Comparison of ENCODE assay signal across 6 cellular contexts in the genomic region with DNA sequence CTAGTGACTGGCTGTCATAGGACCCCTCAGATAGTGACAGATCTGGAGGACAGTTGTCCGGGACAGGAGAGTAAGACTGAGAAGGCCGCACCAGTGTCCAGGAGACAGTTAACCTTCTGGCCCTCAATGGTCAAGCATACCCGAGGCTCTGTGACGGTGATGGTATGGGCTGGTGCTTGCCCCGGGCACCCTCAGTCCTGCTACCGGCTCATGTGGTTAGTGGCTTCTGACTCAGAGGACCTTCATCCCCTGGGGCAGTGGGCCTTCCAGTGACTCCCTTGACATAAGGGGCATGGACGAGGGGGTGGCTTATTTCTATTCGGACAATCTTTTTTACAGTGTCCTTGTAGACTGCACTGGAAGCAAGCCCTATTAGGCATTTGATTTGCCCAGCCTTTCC. TPM values are rescaled to one million over a fixed set of nuclear protein-coding genes. Genes with fewer than 3 reads are reported as not detected.
DNase-seq lines count a peak whose midpoint lies in the region.
"Not testable (repeated sequence)": the region's sequence is repeated elsewhere in the genome, so short reads cannot be mapped to it uniquely, and the experiment has no call there.

No MANE protein-coding gene starts in this region.

- H2AK5ac ChIP-seq in trophoblast cell (ENCODE audit: low read length): not testable (repeated sequence)

- not testable (repeated sequence) for H2AFZ ChIP-seq in trophoblast cell (ENCODE audit: insufficient read depth, low read length, poor library complexity)

- not testable (repeated sequence) for H3K4ac ChIP-seq in trophoblast cell (ENCODE audit: low read depth, low read length)

- H3K4me1 ChIP-seq in trophoblast cell (ENCODE audit: control insufficient read depth in 1 of 2, insufficient read depth in 2 of 2, low read length in 2 of 2): not testable (repeated sequence)

- not testable (repeated sequence) for H2BK120ac ChIP-seq in trophoblast cell (ENCODE audit: insufficient read depth, low read length, poor library complexity)

- H3K27ac ChIP-seq in trophoblast cell (ENCODE audit: low read depth, low read length): not testable (repeated sequence)

- H3K79me1 ChIP-seq in trophoblast cell (ENCODE audit: low read length): not testable (repeated sequence)

- not testable (repeated sequence) for H3K4me2 ChIP-seq in trophoblast cell (ENCODE audit: low read length)

- H3K18ac ChIP-seq in trophoblast cell (ENCODE audit: low read length): not testable (repeated sequence)

- no CpG with 5 or more reads among the region's 8 CpGs for WGBS in trophoblast cell (ENCODE audit: extremely low coverage, insufficient coverage, insufficient read length)

- DNase-seq in EL (peak; percentile 43), ELR (ENCODE audit: low read depth) (peak; percentile 70), M059J (ENCODE audit: low read depth) (peak; percentile 96), RPMI7951 (ENCODE audit: low read depth) (peak; percentile 92), islet precursor cell (peak; percentile 59), trophoblast cell (peak; percentile 84 to 93)

- not testable (repeated sequence) for H4K91ac ChIP-seq in trophoblast cell (ENCODE audit: low read depth, low read length)

- H3K14ac ChIP-seq in trophoblast cell (ENCODE audit: low read length): not testable (repeated sequence)

- not testable (repeated sequence) for H4K8ac ChIP-seq in trophoblast cell (ENCODE audit: low read depth, low read length)

- H2BK5ac ChIP-seq in trophoblast cell (ENCODE audit: low read depth, low read length, poor library complexity): not testable (repeated sequence)

- not testable (repeated sequence) for H3K4me3 ChIP-seq in trophoblast cell (ENCODE audit: low read depth, low read length)

- not testable (repeated sequence) for H3K36me3 ChIP-seq in trophoblast cell (ENCODE audit: control insufficient read depth in 1 of 2, insufficient read depth in 2 of 2, low read length in 2 of 2)

- H3K9me3 ChIP-seq in trophoblast cell (ENCODE audit: insufficient read depth, low read depth, low read length): not testable (repeated sequence)

- not testable (repeated sequence) for H3K79me2 ChIP-seq in trophoblast cell (ENCODE audit: control insufficient read depth, insufficient read depth, low read length, poor library complexity)

- H3K9ac ChIP-seq in trophoblast cell (ENCODE audit: low read length): not testable (repeated sequence)

- not testable (repeated sequence) for H3K27me3 ChIP-seq in trophoblast cell (ENCODE audit: insufficient read depth, low read length)

- H4K12ac ChIP-seq in trophoblast cell (ENCODE audit: low read depth, low read length): not testable (repeated sequence)

- H3K23ac ChIP-seq in trophoblast cell (ENCODE audit: low read length): not testable (repeated sequence)

- not testable (repeated sequence) for H2BK12ac ChIP-seq in trophoblast cell (ENCODE audit: low read length)

RNA-seq across cellular contexts. Expression of gene AIG1, which starts 23.3 kb away (rescaled TPM):
- total RNA-seq in M059J (2014; rRNA removed; shearing (Covaris generic)): 175 and 176 TPM in 2 replicates
- 112 and 115 TPM in 2 replicates for total RNA-seq in RPMI7951 (2014; rRNA removed; shearing (Covaris generic))
- 57.5 and 61.3 TPM in 2 replicates for polyA plus RNA-seq in trophoblast cell (2013)

Comparison
In these comparisons a context has a peak if more than half of its experiments do, and no peak if none do; other contexts are left out.
1. DNase-seq: peak in every context shown above with its lines; median percentile 96 in M059J; 92 in RPMI7951; 88 in trophoblast cell; 70 in ELR; 59 in islet precursor cell; 43 in EL.